ENCODE assay signal across 17 cellular contexts in the genomic region with DNA sequence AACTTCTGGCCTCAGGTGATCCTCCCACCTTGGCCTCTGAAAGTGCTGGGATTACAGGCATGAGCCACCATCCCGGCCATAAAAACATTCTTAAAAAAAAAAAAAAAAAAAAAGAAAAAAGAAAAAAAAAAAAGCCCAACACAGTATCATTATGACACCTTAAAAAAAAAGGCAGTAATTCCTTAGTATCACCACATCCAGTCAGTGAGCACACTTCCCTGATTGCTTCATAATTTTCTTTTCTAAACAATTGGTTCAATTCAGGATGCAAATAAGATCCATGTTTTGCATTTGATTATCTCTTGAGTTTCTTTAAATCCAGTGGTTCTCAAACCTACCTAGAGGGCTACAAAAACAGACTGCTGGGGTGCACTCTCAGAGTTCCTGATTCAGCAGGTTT.
DNase-seq lines count a peak whose midpoint lies in the region; TF ChIP-seq lines count a peak whose summit lies in the region.
"Had no signal": no experiment of that assay in that cellular context is flagged by ENCODE, and none has a peak within 500 bp of the region (broad histone marks: within the 10 kb centered on the region; RNA-seq: fewer than 3 reads in every experiment).

No MANE protein-coding gene starts in this region.

- no peaks in the 10 kb centered on the region for H3K27me3 ChIP-seq in sigmoid colon
- no peaks in the 10 kb centered on the region for H3K27me3 ChIP-seq in esophagus squamous epithelium

- H3K9me3 Mint-ChIP-seq in activated T-cell treated with anti-CD3 and anti-CD28 coated beads, Interleukin-2, amount 50 U/mL, for 24 hours = no peaks in the 10 kb centered on the region
- no peaks in the 10 kb centered on the region for H3K9me3 Mint-ChIP-seq in chondrocyte (ENCODE audit: low read depth)

- H3K4me1 ChIP-seq in sigmoid colon (no peaks in the 10 kb centered on the region), esophagus squamous epithelium (no peaks in the 10 kb centered on the region)

- H3K4me3 Mint-ChIP-seq in activated T-cell treated with anti-CD3 and anti-CD28 coated beads, Interleukin-2, amount 50 U/mL, for 24 hours = no peak overlapping the region
- no peak overlapping the region for H3K4me3 Mint-ChIP-seq in chondrocyte (ENCODE audit: unreplicated experiment)

- no peak overlapping the region for H3K4me3 ChIP-seq in sigmoid colon
- H3K4me3 ChIP-seq in esophagus squamous epithelium = no peak overlapping the region

- no peak for TF ChIP-seq EP300 in sigmoid colon (IDR thresholded peaks at IDR 0.05)

- H3K27ac ChIP-seq in sigmoid colon (no peak overlapping the region), substantia nigra (ENCODE audit: low read depth, low read length, poor library complexity, severe bottlenecking) (no peak overlapping the region), esophagus squamous epithelium (no peak overlapping the region)

- H3K9me3 ChIP-seq in sigmoid colon = no peaks in the 10 kb centered on the region
- no peaks in the 10 kb centered on the region for H3K9me3 ChIP-seq in esophagus squamous epithelium
- H3K9me3 ChIP-seq: SK-N-SH had no signal

- DNase-seq in activated T-cell treated with anti-CD3 and anti-CD28 coated beads, Interleukin-2, amount 50 U/mL, for 24 hours = no peak
- no peak for DNase-seq in activated T-cell treated with anti-CD3 and anti-CD28 coated beads, Interleukin-2, amount 50 U/mL, for 48 hours
- DNase-seq in NCI-H1048 (lab: John Stamatoyannopoulos, UW) (peak; percentile 36), chondrocyte (ENCODE audit: low spot score) (no peak), sigmoid colon (peak; percentile 18), NCI-H1930 (lab: John Stamatoyannopoulos, UW) (no peak), substantia nigra (lab: John Stamatoyannopoulos, UW) (no peak), esophagus squamous epithelium (lab: John Stamatoyannopoulos, UW) (no peak)
- DNase-seq: DMS79 treated with DMSO at 0.1 percent for 48 hours, GDM1, NCI-H1105, NCI-H187, NCI-H2171, NCI-H446 treated with DMSO at 0.1 percent for 48 hours, NCI-H82, Right ventricle myocardium superior, SK-N-SH had no signal

- H3K4me1 Mint-ChIP-seq in activated T-cell treated with anti-CD3 and anti-CD28 coated beads, Interleukin-2, amount 50 U/mL, for 24 hours (ENCODE audit: low read depth) = peaks cover 47% of the 10 kb centered on the region
- H3K4me1 Mint-ChIP-seq in chondrocyte (ENCODE audit: low read depth) = peaks cover 60% of the 10 kb centered on the region

- no peak for TF ChIP-seq POLR2A in sigmoid colon (IDR thresholded peaks at IDR 0.05)
- no peak for TF ChIP-seq POLR2A in esophagus squamous epithelium (IDR thresholded peaks at IDR 0.05)

- H3K27ac Mint-ChIP-seq in activated T-cell treated with anti-CD3 and anti-CD28 coated beads, Interleukin-2, amount 50 U/mL, for 24 hours = peak overlapping the region; percentile 38
- H3K27ac Mint-ChIP-seq in chondrocyte (ENCODE audit: unreplicated experiment) = peak overlapping the region; percentile 52

- intact Hi-C loops in sigmoid colon (cut with DNase I) (no loop called here), esophagus squamous epithelium (cut with DNase I) (no loop called here)

- H3K36me3 ChIP-seq in sigmoid colon (peaks cover 13 to 95% (median 39%) of the 10 kb centered on the region in 4 donors), esophagus squamous epithelium (peaks cover 25 to 100% (median 26%) of the 10 kb centered on the region in 3 donors)

- WGBS in sigmoid colon, 2 donors = 82 to 87% methylated on average over 1 of the region's 1 CpG
- WGBS in esophagus squamous epithelium, 2 donors = 82 to 100% methylated on average over 1 of the region's 1 CpG

- H3K27me3 Mint-ChIP-seq in activated T-cell treated with anti-CD3 and anti-CD28 coated beads, Interleukin-2, amount 50 U/mL, for 24 hours = no peaks in the 10 kb centered on the region
- H3K27me3 Mint-ChIP-seq in chondrocyte (ENCODE audit: low read depth) = no peaks in the 10 kb centered on the region

- TF ChIP-seq CTCF in chondrocyte (IDR thresholded peaks at IDR 0.05) = no peak
- TF ChIP-seq CTCF in sigmoid colon (IDR thresholded peaks at IDR 0.05) = no peak
- TF ChIP-seq CTCF in esophagus squamous epithelium (IDR thresholded peaks at IDR 0.05) = no peak

- peaks cover 95% of the 10 kb centered on the region for H3K36me3 Mint-ChIP-seq in activated T-cell treated with anti-CD3 and anti-CD28 coated beads, Interleukin-2, amount 50 U/mL, for 24 hours (ENCODE audit: low read depth)
- peaks cover 29% of the 10 kb centered on the region for H3K36me3 Mint-ChIP-seq in chondrocyte (ENCODE audit: low read depth)

Comparison
In these comparisons a context has a peak if more than half of its experiments do, and no peak if none do; other contexts are left out.
1. DNase-seq: peak in NCI-H1048 (single experiment) and sigmoid colon (single experiment); none in activated T-cell treated with anti-CD3 and anti-CD28 coated beads, Interleukin-2, amount 50 U/mL, for 24 hours (single experiment), activated T-cell treated with anti-CD3 and anti-CD28 coated beads, Interleukin-2, amount 50 U/mL, for 48 hours (0 of 2), chondrocyte (single experiment), NCI-H1930 (0 of 2), substantia nigra (0 of 49) and esophagus squamous epithelium (single experiment).